ENCODE assay signal across 11 cellular contexts in the genomic region with DNA sequence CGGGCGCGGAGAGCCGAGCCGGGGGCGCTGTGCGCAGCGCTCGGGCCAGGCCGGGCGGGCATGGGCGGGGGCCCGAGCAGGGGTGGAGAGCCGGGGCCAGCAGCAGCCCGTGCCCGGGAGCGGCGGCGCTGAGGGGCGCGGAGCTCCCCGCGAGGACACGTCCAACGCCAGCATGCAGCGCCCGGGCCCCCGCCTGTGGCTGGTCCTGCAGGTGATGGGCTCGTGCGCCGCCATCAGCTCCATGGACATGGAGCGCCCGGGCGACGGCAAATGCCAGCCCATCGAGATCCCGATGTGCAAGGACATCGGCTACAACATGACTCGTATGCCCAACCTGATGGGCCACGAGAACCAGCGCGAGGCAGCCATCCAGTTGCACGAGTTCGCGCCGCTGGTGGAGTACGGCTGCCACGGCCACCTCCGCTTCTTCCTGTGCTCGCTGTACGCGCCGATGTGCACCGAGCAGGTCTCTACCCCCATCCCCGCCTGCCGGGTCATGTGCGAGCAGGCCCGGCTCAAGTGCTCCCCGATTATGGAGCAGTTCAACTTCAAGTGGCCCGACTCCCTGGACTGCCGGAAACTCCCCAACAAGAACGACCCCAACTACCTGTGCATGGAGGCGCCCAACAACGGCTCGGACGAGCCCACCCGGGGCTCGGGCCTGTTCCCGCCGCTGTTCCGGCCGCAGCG. TPM values are rescaled to one million over a fixed set of nuclear protein-coding genes. Genes with fewer than 3 reads are reported as not detected.
A peak's percentile ranks its signal among the peaks of the same experiment; 100 is the strongest.
DNase-seq lines count a peak whose midpoint lies in the region; TF ChIP-seq lines count a peak whose summit lies in the region.
"Had no signal": no experiment of that assay in that cellular context is flagged by ENCODE, and none has a peak within 500 bp of the region (broad histone marks: within the 10 kb centered on the region; RNA-seq: fewer than 3 reads in every experiment).

No MANE protein-coding gene starts in this region.

- TF ChIP-seq CTCF in breast epithelium (IDR thresholded peaks at IDR 0.05) (no peak), MCF 10A (IDR thresholded peaks at IDR 0.05; ENCODE audit: unreplicated experiment) (no peak), endodermal cell (conservative IDR thresholded peaks at IDR 0.05) (no peak), neural cell (IDR thresholded peaks at IDR 0.05; ENCODE audit: poor library complexity, severe bottlenecking) (no peak), uterus (IDR thresholded peaks at IDR 0.05) (no peak)

- no peaks in the 10 kb centered on the region for H3K36me3 ChIP-seq in breast epithelium
- no peaks in the 10 kb centered on the region for H3K36me3 ChIP-seq in endodermal cell (ENCODE audit: control insufficient read depth, insufficient read depth, low read length)
- H3K36me3 ChIP-seq in neural cell (ENCODE audit: insufficient read depth, low read length): no peaks in the 10 kb centered on the region
- H3K36me3 ChIP-seq in uterus: no peaks in the 10 kb centered on the region

- H3F3A ChIP-seq in neural cell (ENCODE audit: insufficient read depth, low read length, poor library complexity, severe bottlenecking): no peaks in the 10 kb centered on the region

- H3K4me3 ChIP-seq in breast epithelium (peak overlapping the region; percentile 44 to 88 (median 65)), endodermal cell (ENCODE audit: low read length) (no peak overlapping the region), neural cell (ENCODE audit: low read length) (peak overlapping the region; percentile 48), uterus (peak overlapping the region; percentile 35 to 38)

- no peaks in the 10 kb centered on the region for H3K9me3 Mint-ChIP-seq in MCF 10A (ENCODE audit: unreplicated experiment)
- no peaks in the 10 kb centered on the region for H3K9me3 Mint-ChIP-seq in endodermal cell

- BruUV-seq in MCF 10A (replicated peaks; lab: Mats Ljungman, UMichigan): no TSS peak

- H3K9me3 ChIP-seq in breast epithelium: no peaks in the 10 kb centered on the region
- H3K9me3 ChIP-seq in endodermal cell (ENCODE audit: control insufficient read depth, low read length): no peaks in the 10 kb centered on the region
- H3K9me3 ChIP-seq in neural cell (ENCODE audit: low read length): peaks cover 4% of the 10 kb centered on the region
- no peaks in the 10 kb centered on the region for H3K9me3 ChIP-seq in uterus

- WGBS in endodermal cell (ENCODE audit: insufficient coverage in 1 of 2, insufficient read length in 1 of 2), 2 experiments: 0 to 2% methylated on average over 9 to 73 of the region's 73 CpGs

- H3K9ac ChIP-seq in endodermal cell (ENCODE audit: extremely low read depth, low read length, poor library complexity, severe bottlenecking) (no peak overlapping the region), neural cell (ENCODE audit: low read length) (no peak overlapping the region)

- H3K27ac ChIP-seq in breast epithelium (peak overlapping the region in 1 of 2 donors; percentile 87), endodermal cell (ENCODE audit: low read depth, low read length) (peak overlapping the region; percentile 72), neural cell (ENCODE audit: low read length) (no peak overlapping the region), uterus (no peak overlapping the region)

- H3K27me3 ChIP-seq in breast epithelium (peaks cover 0 to 18% of the 10 kb centered on the region in 2 donors), endodermal cell (ENCODE audit: control insufficient read depth, insufficient read depth, low read length, poor library complexity, severe bottlenecking) (peaks cover 98% of the 10 kb centered on the region), neural cell (ENCODE audit: insufficient read depth, low read depth, low read length) (peaks cover 99% of the 10 kb centered on the region), uterus (no peaks in the 10 kb centered on the region)

- intact Hi-C loops in breast epithelium (cut with DNase I; ENCODE audit: low total_unique reads): no loop called here
- intact Hi-C loops in MCF 10A (cut with micrococcal nuclease): loop anchor here (10.0 kb wide), 1 partner anchor 172 kb away; the partner anchor contains the start of gene PIWIL1
- intact Hi-C loops in uterus (cut with DNase I; ENCODE audit: low total_unique reads): no loop called here

- H3K27me3 Mint-ChIP-seq in MCF 10A (ENCODE audit: insufficient read depth, unreplicated experiment): peaks cover 10% of the 10 kb centered on the region
- peaks cover 52% of the 10 kb centered on the region for H3K27me3 Mint-ChIP-seq in endodermal cell (ENCODE audit: insufficient read depth)

- H3K4me1 Mint-ChIP-seq in MCF 10A (ENCODE audit: insufficient read depth, unreplicated experiment) (no peaks in the 10 kb centered on the region), endodermal cell (peaks cover 19% of the 10 kb centered on the region)

- POLR2A ChIA-PET in MCF 10A (lab: Yijun Ruan, JAX): no interaction called here

- no peak overlapping the region for H3K4me3 Mint-ChIP-seq in MCF 10A (ENCODE audit: unreplicated experiment)
- peak overlapping the region; percentile 48 for H3K4me3 Mint-ChIP-seq in endodermal cell
- H3K4me3 Mint-ChIP-seq: CD8-positive, alpha-beta memory T cell had no signal

- no peak for TF ChIP-seq RAD21 in neural cell (conservative IDR thresholded peaks at IDR 0.05)

- CTCF ChIA-PET in MCF 10A (lab: Yijun Ruan, JAX): interaction anchor here (0.7 kb wide), 1 partner anchor 17 kb away, joined by 4 read pairs; no protein-coding TSS in a partner anchor

- H4K20me1 ChIP-seq in neural cell (ENCODE audit: insufficient read depth): no peaks in the 10 kb centered on the region

- no peak for TF ChIP-seq POLR2A in breast epithelium (IDR thresholded peaks at IDR 0.05)
- no peak for TF ChIP-seq POLR2A in uterus (IDR thresholded peaks at IDR 0.05)

- DNase-seq in breast epithelium (ENCODE audit: low spot score in 2 of 2) (no peak), MCF 10A (ENCODE audit: unreplicated experiment) (no peak), endodermal cell (peak; percentile 83), uterus (no peak), NCI-H2196 (lab: John Stamatoyannopoulos, UW; ENCODE audit: unreplicated experiment) (no peak)
- no peak for DNase-seq in stimulated activated CD4-positive, alpha-beta T cell treated with anti-CD3 and anti-CD28 coated beads, Interleukin-4, amount 100 ng/mL, for 24 hours
- no peak for DNase-seq in stimulated activated naive CD4-positive, alpha-beta T cell treated with Interleukin-2 at 50 U/mL for 16 hours (lab: John Stamatoyannopoulos, UW)
- DNase-seq: CD8-positive, alpha-beta memory T cell; mammary epithelial cell; NCI-H1436 had no signal

- H3K9me2 ChIP-seq in neural cell (ENCODE audit: insufficient read depth, low read length): no peaks in the 10 kb centered on the region

- no peak overlapping the region for H3K27ac Mint-ChIP-seq in MCF 10A (ENCODE audit: low read depth, unreplicated experiment)
- no peak overlapping the region for H3K27ac Mint-ChIP-seq in endodermal cell

- H3K4me2 ChIP-seq in neural cell (ENCODE audit: low read length): no peak overlapping the region

- no peaks in the 10 kb centered on the region for H3K79me2 ChIP-seq in neural cell (replicated peaks; ENCODE audit: insufficient read depth, low read length)

- TF ChIP-seq EP300 in neural cell (conservative IDR thresholded peaks at IDR 0.05; ENCODE audit: poor library complexity, severe bottlenecking): no peak

- no peaks in the 10 kb centered on the region for H3K4me1 ChIP-seq in breast epithelium
- peaks cover 6% of the 10 kb centered on the region for H3K4me1 ChIP-seq in endodermal cell (ENCODE audit: control insufficient read depth, insufficient read depth, low read length)
- H3K4me1 ChIP-seq in uterus: peaks cover 0 to 16% of the 10 kb centered on the region in 2 donors

- H3K36me3 Mint-ChIP-seq in MCF 10A (ENCODE audit: insufficient read depth, unreplicated experiment) (no peaks in the 10 kb centered on the region), endodermal cell (ENCODE audit: low read depth) (no peaks in the 10 kb centered on the region)
- H3K36me3 Mint-ChIP-seq: CD8-positive, alpha-beta memory T cell had no signal

- H2AFZ ChIP-seq in neural cell (ENCODE audit: low read depth, low read length): no peak overlapping the region

TF ChIP-seq in neural cell, 6 proteins besides CTCF, POLR2A, EP300 and RAD21 (continues in another document):
- TF ChIP-seq, protein P1, sequence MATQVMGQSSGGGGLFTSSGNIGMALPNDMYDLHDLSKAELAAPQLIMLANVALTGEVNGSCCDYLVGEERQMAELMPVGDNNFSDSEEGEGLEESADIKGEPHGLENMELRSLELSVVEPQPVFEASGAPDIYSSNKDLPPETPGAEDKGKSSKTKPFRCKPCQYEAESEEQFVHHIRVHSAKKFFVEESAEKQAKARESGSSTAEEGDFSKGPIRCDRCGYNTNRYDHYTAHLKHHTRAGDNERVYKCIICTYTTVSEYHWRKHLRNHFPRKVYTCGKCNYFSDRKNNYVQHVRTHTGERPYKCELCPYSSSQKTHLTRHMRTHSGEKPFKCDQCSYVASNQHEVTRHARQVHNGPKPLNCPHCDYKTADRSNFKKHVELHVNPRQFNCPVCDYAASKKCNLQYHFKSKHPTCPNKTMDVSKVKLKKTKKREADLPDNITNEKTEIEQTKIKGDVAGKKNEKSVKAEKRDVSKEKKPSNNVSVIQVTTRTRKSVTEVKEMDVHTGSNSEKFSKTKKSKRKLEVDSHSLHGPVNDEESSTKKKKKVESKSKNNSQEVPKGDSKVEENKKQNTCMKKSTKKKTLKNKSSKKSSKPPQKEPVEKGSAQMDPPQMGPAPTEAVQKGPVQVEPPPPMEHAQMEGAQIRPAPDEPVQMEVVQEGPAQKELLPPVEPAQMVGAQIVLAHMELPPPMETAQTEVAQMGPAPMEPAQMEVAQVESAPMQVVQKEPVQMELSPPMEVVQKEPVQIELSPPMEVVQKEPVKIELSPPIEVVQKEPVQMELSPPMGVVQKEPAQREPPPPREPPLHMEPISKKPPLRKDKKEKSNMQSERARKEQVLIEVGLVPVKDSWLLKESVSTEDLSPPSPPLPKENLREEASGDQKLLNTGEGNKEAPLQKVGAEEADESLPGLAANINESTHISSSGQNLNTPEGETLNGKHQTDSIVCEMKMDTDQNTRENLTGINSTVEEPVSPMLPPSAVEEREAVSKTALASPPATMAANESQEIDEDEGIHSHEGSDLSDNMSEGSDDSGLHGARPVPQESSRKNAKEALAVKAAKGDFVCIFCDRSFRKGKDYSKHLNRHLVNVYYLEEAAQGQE (IDR thresholded peaks at IDR 0.05; ENCODE audit: borderline replicate concordance): no peak
- TF ChIP-seq TAF1 (IDR thresholded peaks at IDR 0.05; ENCODE audit: low read depth): no peak
- TF ChIP-seq SMC3 (conservative IDR thresholded peaks at IDR 0.05; ENCODE audit: poor library complexity): no peak
- TF ChIP-seq EZH2 (IDR thresholded peaks at IDR 0.05; ENCODE audit: borderline replicate concordance, insufficient read depth, low read length, poor library complexity, severe bottlenecking): peak; percentile 51
- no peak for TF ChIP-seq POLR2AphosphoS5 (IDR thresholded peaks at IDR 0.05)

RNA-seq across cellular contexts. Expression of gene FZD10, which starts 0.7 kb away (rescaled TPM):
- total RNA-seq in breast epithelium (1 to 10 TPM in 2 of 3 donors, under 1 TPM in 1; 0.48 to 2.0 (median 1.8) TPM), MCF 10A (2022) (0.15 TPM in 1 of 2 replicates, not detected in the other), endodermal cell (under 1 TPM in 1 of 2 donors, not detected in 1; 0.18 TPM), uterus (10 to 100 TPM in 1 of 4 donors, 1 to 10 TPM in 3; 1.4 to 11.3 (median 1.9) TPM)
- polyA plus RNA-seq in endodermal cell (2013, experiment 1 of 2): 80.9 TPM
- 59.6 TPM for polyA plus RNA-seq in endodermal cell (2013, experiment 2 of 2)
- not detected in 2 replicates for polyA plus RNA-seq in neural cell
- polyA minus RNA-seq in neural cell: not detected in 2 replicates
- total RNA-seq: CD8-positive, alpha-beta memory T cell had no signal
- polyA plus RNA-seq: CD8-positive, alpha-beta memory T cell; mammary epithelial cell had no signal
